In the genomic region with DNA sequence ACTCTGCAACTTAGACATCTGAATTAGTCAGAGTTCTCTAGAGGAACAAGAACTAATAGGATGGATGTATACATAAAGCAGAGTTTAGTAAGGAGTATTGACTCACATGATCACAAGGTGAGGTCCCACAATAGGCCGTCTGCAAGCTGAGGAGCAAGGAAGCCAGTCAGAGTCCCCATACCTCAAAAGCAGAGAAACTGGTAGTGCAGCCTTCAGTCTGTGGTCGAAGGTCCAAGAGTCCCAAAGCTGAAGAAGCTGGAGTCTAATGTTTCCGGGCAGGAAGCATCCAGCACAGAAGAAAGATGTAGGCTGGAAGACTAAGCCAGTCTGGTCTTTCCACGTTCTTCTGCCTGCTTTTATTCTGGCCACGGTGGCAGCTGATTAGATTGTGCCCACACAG, we compare ENCODE assay signal across 10 cellular contexts. TPM values are rescaled to one million over a fixed set of nuclear protein-coding genes. Genes with fewer than 3 reads are reported as not detected.
"Had no signal": no experiment of that assay in that cellular context is flagged by ENCODE, and none has a peak within 500 bp of the region (broad histone marks: within the 10 kb centered on the region; RNA-seq: fewer than 3 reads in every experiment).

No MANE protein-coding gene starts in this region.

RNA-seq across cellular contexts. Expression of a gene that starts 42.3 kb away (rescaled TPM):
- total RNA-seq: LHCN-M2; MCF 10A; NCI-H460; OCI-LY7; Peyer's patch; Right ventricle myocardium superior; SJCRH30; SK-MEL-5; T-cell; T-helper 1 cell treated with Interleukin-12 subunit alpha and Interleukin-12 subunit beta and Interleukin-4 antibody, amounts not matched to agents 30 ng/mL and 1 ng/mL, for 36 hours had no signal
